ENCODE assay signal across 10 cellular contexts in genomic region chr16:2090819-2091721, GRCh38. TPM values are rescaled to one million over a fixed set of nuclear protein-coding genes. Genes with fewer than 3 reads are reported as not detected.
DNase-seq lines count a peak whose midpoint lies in the region; ATAC-seq, FAIRE-seq and TF ChIP-seq lines count a peak whose summit lies in the region.
"Had no signal": no experiment of that assay in that cellular context is flagged by ENCODE, and none has a peak within 500 bp of the region (broad histone marks: within the 10 kb centered on the region; RNA-seq: fewer than 3 reads in every experiment).

No MANE protein-coding gene starts in this region.

- TF ChIP-seq CTCF in H1 (IDR thresholded peaks at IDR 0.05; ENCODE audit: control extremely low read depth in 1 of 3, insufficient read depth in 1 of 3, low read depth in 1 of 3, low read length in 3 of 3) (peak in 2 of 3 experiments; percentile 68 to 69; a peak in 3 of 4 replicates), D721Med (IDR thresholded peaks at IDR 0.05; ENCODE audit: insufficient read depth, missing control alignments) (no peak)

- H2AK5ac ChIP-seq in H1 (ENCODE audit: low read depth, low read length): no peak overlapping the region

- TF ChIP-seq RAD21 in H1 (IDR thresholded peaks at IDR 0.05 in 1 of 2, conservative IDR thresholded peaks at IDR 0.05 in 1 of 2; ENCODE audit: low read depth in 2 of 2, low read length in 2 of 2): peak; percentile 46 to 60

- H3K4me2 ChIP-seq in H1 (ENCODE audit: insufficient read depth in 1 of 2, low read depth in 2 of 2, low read length in 2 of 2): peak overlapping the region; percentile 46 to 96

- H3K56ac ChIP-seq in H1 (replicated peaks; ENCODE audit: insufficient read length, low read depth, low read length): no peak overlapping the region

- peak overlapping the region; percentile 89 for H4K8ac ChIP-seq in H1 (ENCODE audit: extremely low read depth, insufficient read depth, low read length)

- peak overlapping the region in 2 of 4 experiments; percentile 13 to 43; a peak in 2 of 7 replicates for H3K9ac ChIP-seq in H1 (replicated peaks in 1 of 4; ENCODE audit: extremely low read depth in 1 of 4, low read depth in 3 of 4, low read length in 3 of 4)

- H3K4me1 ChIP-seq in H1 (replicated peaks in 1 of 4; ENCODE audit: control insufficient read depth in 3 of 4, insufficient read depth in 4 of 4, low read length in 3 of 4): peaks cover 0 to 12% (median 9%) of the 10 kb centered on the region in 4 experiments; a peak in 5 of 7 replicates

- H2BK120ac ChIP-seq in H1 (replicated peaks; ENCODE audit: low read depth, low read length): no peak overlapping the region

- H3K4me3 ChIP-seq in H1 (ENCODE audit: extremely low read depth in 1 of 4, insufficient read depth in 2 of 4, low read depth in 3 of 4, low read length in 4 of 4): peak overlapping the region; percentile 38 to 72 (median 45)

- no peak overlapping the region for H3K4ac ChIP-seq in H1 (replicated peaks; ENCODE audit: insufficient read length, low read depth, low read length)

- no peak overlapping the region; the same call in 1 of the 2 replicates for H2AFZ ChIP-seq in H1 (ENCODE audit: low read length)

- no peak for FAIRE-seq in H1 (lab: Jason Lieb, UNC)
- no peak for FAIRE-seq in D721Med (lab: Jason Lieb, UNC)
- FAIRE-seq: endometrium had no signal

- H4K20me1 ChIP-seq in H1 (replicated peaks in 1 of 2; ENCODE audit: control insufficient read depth in 1 of 2, insufficient read depth in 2 of 2, low read length in 2 of 2): peaks cover 8 to 20% of the 10 kb centered on the region in 2 experiments

- no peaks in the 10 kb centered on the region for H3K79me1 ChIP-seq in H1 (ENCODE audit: low read depth, low read length)

- POLR2A ChIA-PET in H1 (lab: Charles Lee; ENCODE audit: partially characterized antibody): interaction anchor here (0.7 to 6.9 kb wide), 21 partner anchors 11 to 148 kb away, joined by 3 to 54 read pairs (median 4); partner anchors contain the start of genes MSRB1, NTHL1, TRAF7 and TSC2

- ATAC-seq in GM18873 (IDR thresholded peaks at IDR 0.05; ENCODE audit: low FRiP score, unreplicated experiment): no peak

- peaks cover 6% of the 10 kb centered on the region; the same call in 1 of the 2 replicates for H3K23me2 ChIP-seq in H1 (ENCODE audit: low read depth, low read length)

- H3K9me3 ChIP-seq in H1 (ENCODE audit: insufficient read depth in 2 of 2, low read depth in 1 of 2, low read length in 1 of 2): no peaks in the 10 kb centered on the region

- H2BK12ac ChIP-seq in H1 (ENCODE audit: low read depth, low read length): no peak overlapping the region; the same call in 1 of the 2 replicates

- H3K23ac ChIP-seq in H1 (ENCODE audit: insufficient read length): no peak overlapping the region

- DNase-seq in 8988T (peak; percentile 85), NCI-H187 (lab: John Stamatoyannopoulos, UW) (peak; percentile 77 to 98), H1 (ENCODE audit: low read depth in 1 of 2, low spot score in 2 of 2) (peak; percentile 59 to 97), lung microvascular endothelial cell (ENCODE audit: low read depth in 2 of 2) (peak; percentile 76 to 94), SIG-M5 (lab: John Stamatoyannopoulos, UW) (no peak), D721Med (ENCODE audit: insufficient read length, low spot score) (no peak), NK-92 (lab: John Stamatoyannopoulos, UW; ENCODE audit: unreplicated experiment) (no peak)
- DNase-seq: stimulated activated naive B cell treated with anti-CD40 and anti-IgM and Interleukin-4, amounts not matched to agents 10 μg/mL and 1 μg/mL and 100 μg/mL, for 72 hours had no signal

- H3K27me3 ChIP-seq in H1 (replicated peaks in 1 of 4; ENCODE audit: control insufficient read depth in 3 of 4, extremely low read depth in 1 of 4, insufficient read depth in 3 of 4, low read length in 3 of 4): no peaks in the 10 kb centered on the region

- H4K5ac ChIP-seq in H1 (ENCODE audit: insufficient read length, low read depth, low read length): peak overlapping the region; percentile 60

- peak overlapping the region; percentile 32; the same call in 1 of the 2 replicates for H3K18ac ChIP-seq in H1 (ENCODE audit: extremely low read depth, low read length)

- H2BK5ac ChIP-seq in H1 (ENCODE audit: low read depth, low read length): peak overlapping the region; percentile 52; the same call in 1 of the 2 replicates

- WGBS in H1 (ENCODE audit: extremely low coverage in 1 of 2, insufficient coverage in 1 of 2, insufficient read length in 1 of 2, insufficient replicate concordance in 2 of 2, low coverage in 1 of 2, low lambda C conversion rate in 2 of 2, missing lambda C conversion rate in 1 of 2), 2 experiments: 6% methylated on average over 45 of the region's 113 CpGs; no CpG with 5 or more reads in 1 of the 2 experiments

- TF ChIP-seq POLR2A in H1 (IDR thresholded peaks at IDR 0.05; ENCODE audit: control extremely low read depth in 1 of 2, low read depth in 2 of 2, low read length in 2 of 2): no peak

- peaks cover 0 to 22% (median 0%) of the 10 kb centered on the region in 4 experiments; a peak in 2 of 8 replicates for H3K36me3 ChIP-seq in H1 (ENCODE audit: control insufficient read depth in 2 of 4, insufficient read depth in 4 of 4, low read length in 3 of 4)

- no peak overlapping the region for H2BK20ac ChIP-seq in H1 (ENCODE audit: low read length)

- no peak for TF ChIP-seq EP300 in H1 (IDR thresholded peaks at IDR 0.05; ENCODE audit: borderline replicate concordance in 1 of 2, low read depth in 2 of 2, low read length in 2 of 2)

- H2BK15ac ChIP-seq in H1 (ENCODE audit: low read length): no peak overlapping the region

- no peak overlapping the region for H3K27ac ChIP-seq in H1 (ENCODE audit: low read depth, low read length)

- CTCF ChIA-PET in H1 (lab: Charles Lee; ENCODE audit: partially characterized antibody): interaction anchor here (0.5 to 3.8 kb wide), 31 partner anchors 11 to 667 kb away, joined by 3 to 25 read pairs (median 4); partner anchors contain the start of genes NHERF2, NPW, NTHL1 and PKD1

- no peak overlapping the region for H3K14ac ChIP-seq in H1 (ENCODE audit: insufficient read length)

- no peaks in the 10 kb centered on the region for H3K79me2 ChIP-seq in H1 (ENCODE audit: control insufficient read depth in 1 of 2, insufficient read depth in 2 of 2, low read length in 2 of 2)

- peak overlapping the region; percentile 85 for H4K91ac ChIP-seq in H1 (replicated peaks; ENCODE audit: insufficient read length, low read length)

TF ChIP-seq in H1, 55 proteins besides CTCF, POLR2A, EP300 and RAD21 (continues in another document):
- TF ChIP-seq SP2 (IDR thresholded peaks at IDR 0.05; ENCODE audit: low read length): no peak
- no peak for TF ChIP-seq CBX5 (IDR thresholded peaks at IDR 0.05; ENCODE audit: low read depth, low read length)
- no peak for TF ChIP-seq TEAD4 (IDR thresholded peaks at IDR 0.05; ENCODE audit: low read depth, low read length)
- TF ChIP-seq YY1 (IDR thresholded peaks at IDR 0.05; ENCODE audit: low read depth, low read length): no peak
- no peak for TF ChIP-seq CHD1 (IDR thresholded peaks at IDR 0.05; ENCODE audit: low read depth, low read length)

RNA-seq across cellular contexts. Expression of gene TSC2, which starts 43.3 kb away (rescaled TPM):
- 91.1 and 96.6 TPM in 2 replicates for total RNA-seq in H1 (2021; fragmentation: NEBNext Ultra II Directional; extraction: Animal tissue kit (Norgen Biotek cat#: 25700))
- 65.9 and 90.2 TPM in 2 replicates for polyA plus RNA-seq in H1 (2011; rRNA removed)
- 41.7 TPM for polyA plus RNA-seq in H1 (2011; cell fraction: cytosol; rRNA removed)
- 431 TPM for polyA plus RNA-seq in H1 (2011; cell fraction: nucleus; rRNA removed)
- 79.5 to 86.9 TPM (median 82.8 TPM) in 4 replicates for polyA plus RNA-seq in H1 (2012, experiment 1 of 2)
- 60.3 TPM for polyA plus RNA-seq in H1 (2012, experiment 2 of 2)
- 39.2 TPM for polyA plus RNA-seq in H1 (2013, experiment 1 of 2)
- polyA plus RNA-seq in H1 (2013, experiment 2 of 2): 39.2 TPM
- polyA minus RNA-seq in H1 (2011; rRNA and poly(A)+ RNA removed): 71.6 and 74.8 TPM in 2 replicates
- polyA minus RNA-seq in H1 (2011; cell fraction: cytosol; rRNA and poly(A)+ RNA removed): 70.0 TPM
- polyA minus RNA-seq in H1 (2011; cell fraction: nucleus; rRNA and poly(A)+ RNA removed): 98.2 TPM
- total RNA-seq in lung microvascular endothelial cell: 23.8 and 29.0 TPM in 2 replicates

RNA-seq across cellular contexts. Expression of gene NTHL1, which starts 43.4 kb away (rescaled TPM):
- 70.9 and 84.5 TPM in 2 replicates for total RNA-seq in H1 (2021; fragmentation: NEBNext Ultra II Directional; extraction: Animal tissue kit (Norgen Biotek cat#: 25700))
- 150 and 209 TPM in 2 replicates for polyA plus RNA-seq in H1 (2011; rRNA removed)
- 159 TPM for polyA plus RNA-seq in H1 (2011; cell fraction: cytosol; rRNA removed)
- polyA plus RNA-seq in H1 (2011; cell fraction: nucleus; rRNA removed): 107 TPM
- 24.3 to 84.5 TPM (median 77.9 TPM) in 4 replicates for polyA plus RNA-seq in H1 (2012, experiment 1 of 2)
- polyA plus RNA-seq in H1 (2012, experiment 2 of 2): 61.3 TPM
- 43.2 TPM for polyA plus RNA-seq in H1 (2013, experiment 1 of 2)
- polyA plus RNA-seq in H1 (2013, experiment 2 of 2): 47.0 TPM
- polyA minus RNA-seq in H1 (2011; rRNA and poly(A)+ RNA removed): 26.8 and 36.7 TPM in 2 replicates
- polyA minus RNA-seq in H1 (2011; cell fraction: cytosol; rRNA and poly(A)+ RNA removed): 44.5 TPM
- 28.0 TPM for polyA minus RNA-seq in H1 (2011; cell fraction: nucleus; rRNA and poly(A)+ RNA removed)
- 22.8 and 31.2 TPM in 2 replicates for total RNA-seq in lung microvascular endothelial cell

RNA-seq across cellular contexts. Expression of gene PKD1, which starts 44.6 kb away (rescaled TPM):
- 52.7 and 63.5 TPM in 2 replicates for total RNA-seq in H1 (2021; fragmentation: NEBNext Ultra II Directional; extraction: Animal tissue kit (Norgen Biotek cat#: 25700))
- 40.6 and 59.4 TPM in 2 replicates for polyA plus RNA-seq in H1 (2011; rRNA removed)
- polyA plus RNA-seq in H1 (2011; cell fraction: cytosol; rRNA removed): 50.0 TPM
- polyA plus RNA-seq in H1 (2011; cell fraction: nucleus; rRNA removed): 380 TPM
- 37.9 to 66.9 TPM (median 59.1 TPM) in 4 replicates for polyA plus RNA-seq in H1 (2012, experiment 1 of 2)
- polyA plus RNA-seq in H1 (2012, experiment 2 of 2): 29.8 TPM
- 28.9 TPM for polyA plus RNA-seq in H1 (2013, experiment 1 of 2)
- polyA plus RNA-seq in H1 (2013, experiment 2 of 2): 27.1 TPM
- polyA minus RNA-seq in H1 (2011; rRNA and poly(A)+ RNA removed): 24.8 and 36.2 TPM in 2 replicates
- polyA minus RNA-seq in H1 (2011; cell fraction: cytosol; rRNA and poly(A)+ RNA removed): 37.0 TPM
- 106 TPM for polyA minus RNA-seq in H1 (2011; cell fraction: nucleus; rRNA and poly(A)+ RNA removed)
- 18.5 and 31.5 TPM in 2 replicates for total RNA-seq in lung microvascular endothelial cell

RNA-seq across cellular contexts. Expression of gene RAB26, which starts 57.4 kb away (rescaled TPM):
- 4.3 and 5.3 TPM in 2 replicates for total RNA-seq in H1 (2021; fragmentation: NEBNext Ultra II Directional; extraction: Animal tissue kit (Norgen Biotek cat#: 25700))
- 5.4 and 6.6 TPM in 2 replicates for polyA plus RNA-seq in H1 (2011; rRNA removed)
- 7.4 TPM for polyA plus RNA-seq in H1 (2011; cell fraction: cytosol; rRNA removed)
- 23.2 TPM for polyA plus RNA-seq in H1 (2011; cell fraction: nucleus; rRNA removed)
- polyA plus RNA-seq in H1 (2012, experiment 1 of 2): 6.8 to 14.2 TPM (median 12.7 TPM) in 4 replicates
- polyA plus RNA-seq in H1 (2012, experiment 2 of 2): 4.8 TPM
- 11.6 TPM for polyA plus RNA-seq in H1 (2013, experiment 1 of 2)
- 13.9 TPM for polyA plus RNA-seq in H1 (2013, experiment 2 of 2)
- 2.4 and 2.6 TPM in 2 replicates for polyA minus RNA-seq in H1 (2011; rRNA and poly(A)+ RNA removed)
- polyA minus RNA-seq in H1 (2011; cell fraction: cytosol; rRNA and poly(A)+ RNA removed): 2.0 TPM
- 3.2 TPM for polyA minus RNA-seq in H1 (2011; cell fraction: nucleus; rRNA and poly(A)+ RNA removed)
- 0.20 and 0.65 TPM in 2 replicates for total RNA-seq in lung microvascular endothelial cell

Comparison
In these comparisons a context has a peak if more than half of its experiments do, and no peak if none do; other contexts are left out.
1. DNase-seq: peak in 8988T (single experiment), NCI-H187 (2 of 2), H1 (2 of 2) and lung microvascular endothelial cell (2 of 2); none in SIG-M5 (single experiment), D721Med (single experiment) and NK-92 (single experiment).